Comparison of ENCODE assay signal across 8 cellular contexts in the genomic region with DNA sequence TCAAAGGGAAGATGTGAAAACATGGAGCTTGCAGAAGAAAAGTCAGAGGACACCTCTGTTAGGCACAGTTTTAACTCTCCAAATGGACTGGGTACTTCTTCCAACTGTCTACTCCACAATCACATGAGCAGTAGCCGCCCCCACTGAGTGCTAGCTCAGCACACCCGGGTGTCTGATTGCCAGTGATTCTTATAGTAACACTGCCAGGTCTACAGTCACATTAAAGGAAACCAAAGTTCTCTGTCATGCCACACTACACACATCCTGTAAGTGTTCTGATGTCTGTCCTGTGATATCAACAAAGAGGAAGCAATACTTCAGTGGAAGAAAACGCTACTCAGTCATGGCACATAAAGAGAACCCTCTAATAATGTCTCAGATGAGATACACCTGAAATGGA. TPM values are rescaled to one million over a fixed set of nuclear protein-coding genes. Genes with fewer than 3 reads are reported as not detected.
DNase-seq lines count a peak whose midpoint lies in the region; ATAC-seq and TF ChIP-seq lines count a peak whose summit lies in the region.

Gene HAVCR2 (minus strand): TSS at position 84 of the 400 bp plus-strand sequence. CDS start 61 bp downstream, at position 23.

- no peaks in the 10 kb centered on the region for H3K9me3 Mint-ChIP-seq in CD4-positive, CD25-positive, alpha-beta regulatory T cell

- H3K36me3 Mint-ChIP-seq in CD4-positive, CD25-positive, alpha-beta regulatory T cell, result peaks cover 5% of the 10 kb centered on the region

- H3K36me3 ChIP-seq in CD4-positive, CD25-positive, alpha-beta regulatory T cell (ENCODE audit: control insufficient read depth, insufficient read depth, low read length), result no peaks in the 10 kb centered on the region

- no peak for TF ChIP-seq CTCF in HL-60 (IDR thresholded peaks at IDR 0.05; ENCODE audit: insufficient read depth, low read length)

- peak within 1 kb of the TSS; percentile 65 for H3K27ac ChIP-seq in CD4-positive, CD25-positive, alpha-beta regulatory T cell (ENCODE audit: insufficient read depth, low read length, poor library complexity, severe bottlenecking)
- H3K27ac ChIP-seq in HL-60 (replicated peaks), result peak within 1 kb of the TSS; percentile 24

- peak within 1 kb of the TSS; percentile 86 to 95 (median 95) for H3K27ac Mint-ChIP-seq in CD4-positive, CD25-positive, alpha-beta regulatory T cell

- peak in 2 of 3 donors; percentile 59 to 89 for DNase-seq in CD4-positive, CD25-positive, alpha-beta regulatory T cell
- DNase-seq in HL-60 (ENCODE audit: low read depth in 1 of 2, low spot score in 1 of 2) (no peak), hippocampal formation (lab: John Stamatoyannopoulos, UW) (peak; percentile 33 to 39), DMS153 treated with DMSO at 0.1 percent for 48 hours (lab: John Stamatoyannopoulos, UW; ENCODE audit: unreplicated experiment) (no peak), cerebellar cortex (ENCODE audit: low spot score) (no peak)
- DNase-seq in activated CD8-positive, alpha-beta memory T cell treated with anti-CD3 and anti-CD28 coated beads for 4 hours (ENCODE audit: low read depth in 2 of 2), result peak; percentile 28 to 35
- DNase-seq in stimulated activated CD8-positive, alpha-beta memory T cell treated with anti-CD3 and anti-CD28 coated beads, Interleukin-4, amount 100 ng/mL, for 48 hours, result peak; percentile 70

- H3K4me1 ChIP-seq in CD4-positive, CD25-positive, alpha-beta regulatory T cell (ENCODE audit: control insufficient read depth, insufficient read depth, low read length, poor library complexity, severe bottlenecking), result peaks cover 25% of the 10 kb centered on the region

- H3K4me3 ChIP-seq in CD4-positive, CD25-positive, alpha-beta regulatory T cell (ENCODE audit: low read depth, low read length), result peak within 1 kb of the TSS; percentile 87
- H3K4me3 ChIP-seq in HL-60 (replicated peaks; ENCODE audit: insufficient read depth, low read length), result no peak within 1 kb of the TSS

- H3K27me3 ChIP-seq in CD4-positive, CD25-positive, alpha-beta regulatory T cell (ENCODE audit: control insufficient read depth, insufficient read depth, low read length), result no peaks in the 10 kb centered on the region
- H3K27me3 ChIP-seq in HL-60 (ENCODE audit: insufficient read depth, poor library complexity, severe bottlenecking), result no peaks in the 10 kb centered on the region

- H3K4me3 Mint-ChIP-seq in CD4-positive, CD25-positive, alpha-beta regulatory T cell, result peak within 1 kb of the TSS; percentile 54 to 86 (median 82)

- ATAC-seq in CD4-positive, CD25-positive, alpha-beta regulatory T cell (ENCODE audit: low read depth in 2 of 2), result peak; percentile 91 to 95
- peak; percentile 89 for ATAC-seq in GM21367 (IDR thresholded peaks at IDR 0.05; ENCODE audit: unreplicated experiment)

- peaks cover 18 to 53% (median 31%) of the 10 kb centered on the region in 4 donors for H3K4me1 Mint-ChIP-seq in CD4-positive, CD25-positive, alpha-beta regulatory T cell

- H3K27me3 Mint-ChIP-seq in CD4-positive, CD25-positive, alpha-beta regulatory T cell, result no peaks in the 10 kb centered on the region

- no peaks in the 10 kb centered on the region for H3K9me3 ChIP-seq in CD4-positive, CD25-positive, alpha-beta regulatory T cell (ENCODE audit: control insufficient read depth in 2 of 2, low read length in 2 of 2)

RNA-seq across cellular contexts. Expression of gene HAVCR2, which starts in this region (rescaled TPM):
- total RNA-seq in CD4-positive, CD25-positive, alpha-beta regulatory T cell, result 5.0 TPM
- polyA plus RNA-seq in CD4-positive, CD25-positive, alpha-beta regulatory T cell, result 1 to 10 TPM; 4.0 to 9.7 (median 7.0) TPM

Comparison
In these comparisons a context has a peak if more than half of its experiments do, and no peak if none do; other contexts are left out.
1. DNase-seq: peak in CD4-positive, CD25-positive, alpha-beta regulatory T cell (2 of 3), activated CD8-positive, alpha-beta memory T cell treated with anti-CD3 and anti-CD28 coated beads for 4 hours (2 of 2), hippocampal formation (2 of 2) and stimulated activated CD8-positive, alpha-beta memory T cell treated with anti-CD3 and anti-CD28 coated beads, Interleukin-4, amount 100 ng/mL, for 48 hours (single experiment); none in HL-60 (0 of 2), DMS153 treated with DMSO at 0.1 percent for 48 hours (single experiment) and cerebellar cortex (single experiment).